In the genomic region with DNA sequence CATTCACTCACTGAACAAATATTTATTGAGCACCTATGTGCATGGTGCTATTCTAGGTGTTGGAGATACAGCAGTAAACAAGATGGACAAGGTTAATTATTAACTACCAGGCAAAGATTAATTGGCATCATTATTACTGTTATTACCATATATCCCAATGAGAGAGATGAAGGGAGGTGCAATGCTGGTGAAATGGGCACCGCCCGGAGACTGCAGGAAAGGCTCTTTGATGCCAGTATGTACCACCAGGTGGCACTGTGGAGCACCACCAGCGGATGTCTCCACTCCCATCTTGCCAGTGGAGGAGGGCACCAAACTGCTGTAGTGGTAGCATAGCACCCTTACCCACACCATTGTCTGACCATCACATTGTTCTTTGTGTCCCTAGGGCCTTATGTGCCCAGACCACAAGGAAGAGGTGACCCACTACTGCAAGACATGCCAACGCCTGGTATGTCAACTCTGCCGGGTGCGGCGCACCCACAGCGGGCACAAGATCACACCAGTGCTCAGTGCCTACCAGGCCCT, we compare ENCODE assay signal across 8 cellular contexts. TPM values are rescaled to one million over a fixed set of nuclear protein-coding genes. Genes with fewer than 3 reads are reported as not detected.
A peak's percentile ranks its signal among the peaks of the same experiment; 100 is the strongest.
DNase-seq lines count a peak whose midpoint lies in the region; ATAC-seq and TF ChIP-seq lines count a peak whose summit lies in the region.

No MANE protein-coding gene starts in this region.

- no peaks in the 10 kb centered on the region for H3K9me3 ChIP-seq in HAP-1

- H3K27me3 ChIP-seq in HAP-1 (ENCODE audit: low read depth) (no peaks in the 10 kb centered on the region), kidney epithelial cell (ENCODE audit: control insufficient read depth, insufficient read depth, low read length) (no peaks in the 10 kb centered on the region)

- H3K4me3 ChIP-seq in HAP-1 = no peak overlapping the region
- no peak overlapping the region for H3K4me3 ChIP-seq in kidney epithelial cell (ENCODE audit: low read depth, low read length)

- no peak for ATAC-seq in HG02970 (IDR thresholded peaks at IDR 0.05; ENCODE audit: low FRiP score, unreplicated experiment)

- peak; percentile 91 for TF ChIP-seq CTCF in kidney epithelial cell (IDR thresholded peaks at IDR 0.05; ENCODE audit: insufficient read depth, low read length, poor library complexity, severe bottlenecking)

- no peaks in the 10 kb centered on the region for H3K36me3 ChIP-seq in HAP-1 (replicated peaks)
- H3K36me3 ChIP-seq in kidney epithelial cell (ENCODE audit: control insufficient read depth, insufficient read depth, low read length) = peaks cover 8% of the 10 kb centered on the region

- H3K4me1 ChIP-seq in HAP-1 = no peaks in the 10 kb centered on the region; the same call in 1 of the 2 replicates

- DNase-seq in Ammon's horn (ENCODE audit: low spot score) (peak; percentile 91), HAP-1 (ENCODE audit: low spot score in 2 of 2) (peak; percentile 55 to 90), NCI-H460 (ENCODE audit: extremely low read depth, low read depth) (peak; percentile 83), kidney epithelial cell (ENCODE audit: low read depth) (no peak)
- DNase-seq in activated CD4-positive, CD25-positive, alpha-beta regulatory T cell treated with anti-CD3 and anti-CD28 coated beads, Interleukin-2, amount 50 U/mL, for 16 hours (ENCODE audit: low read depth, low spot score) = peak; percentile 71
- DNase-seq in central memory CD4-positive, alpha-beta T cell = peak; percentile 72
- DNase-seq in stimulated activated CD4-positive, alpha-beta T cell treated with anti-CD3 and anti-CD28 coated beads, Interleukin-2, amount 100 ng/mL, for 48 hours = peak; percentile 89 to 90

- in situ Hi-C loops in HAP-1 (cut with MboI; ENCODE audit: low sequenced_read_pairs) = no loop called here

RNA-seq across cellular contexts. Expression of a gene that starts 3.0 kb away (rescaled TPM):
- 0.27 and 0.43 TPM in 2 replicates for total RNA-seq in NCI-H460 (2014; rRNA removed; shearing (Covaris generic))
- 1.5 and 3.2 TPM in 2 replicates for polyA plus RNA-seq in NCI-H460 (2014; cell fraction: nucleus; rRNA removed)
- total RNA-seq in kidney epithelial cell = 7.1 and 9.1 TPM in 2 replicates

RNA-seq across cellular contexts. Expression of a gene that starts 3.5 kb away (rescaled TPM):
- 454 and 476 TPM in 2 replicates for total RNA-seq in NCI-H460 (2014; rRNA removed; shearing (Covaris generic))
- polyA plus RNA-seq in NCI-H460 (2014; cell fraction: nucleus; rRNA removed) = 98.4 and 132 TPM in 2 replicates
- total RNA-seq in kidney epithelial cell = 207 and 241 TPM in 2 replicates

RNA-seq across cellular contexts. Expression of a gene that starts 31.1 kb away (rescaled TPM):
- 18.0 and 19.5 TPM in 2 replicates for total RNA-seq in NCI-H460 (2014; rRNA removed; shearing (Covaris generic))
- polyA plus RNA-seq in NCI-H460 (2014; cell fraction: nucleus; rRNA removed) = 52.4 and 57.7 TPM in 2 replicates
- total RNA-seq in kidney epithelial cell = 51.5 and 58.1 TPM in 2 replicates

RNA-seq across cellular contexts. Expression of a gene that starts 31.9 kb away (rescaled TPM):
- total RNA-seq in NCI-H460 (2014; rRNA removed; shearing (Covaris generic)) = 69.7 and 72.8 TPM in 2 replicates
- 98.2 and 121 TPM in 2 replicates for polyA plus RNA-seq in NCI-H460 (2014; cell fraction: nucleus; rRNA removed)
- 79.3 and 84.3 TPM in 2 replicates for total RNA-seq in kidney epithelial cell

RNA-seq across cellular contexts. Expression of a gene that starts 36.3 kb away (rescaled TPM):
- total RNA-seq in NCI-H460 (2014; rRNA removed; shearing (Covaris generic)) = 49.8 and 50.9 TPM in 2 replicates
- polyA plus RNA-seq in NCI-H460 (2014; cell fraction: nucleus; rRNA removed) = 35.9 and 112 TPM in 2 replicates
- 36.4 and 74.9 TPM in 2 replicates for total RNA-seq in kidney epithelial cell
